In the genomic region with DNA sequence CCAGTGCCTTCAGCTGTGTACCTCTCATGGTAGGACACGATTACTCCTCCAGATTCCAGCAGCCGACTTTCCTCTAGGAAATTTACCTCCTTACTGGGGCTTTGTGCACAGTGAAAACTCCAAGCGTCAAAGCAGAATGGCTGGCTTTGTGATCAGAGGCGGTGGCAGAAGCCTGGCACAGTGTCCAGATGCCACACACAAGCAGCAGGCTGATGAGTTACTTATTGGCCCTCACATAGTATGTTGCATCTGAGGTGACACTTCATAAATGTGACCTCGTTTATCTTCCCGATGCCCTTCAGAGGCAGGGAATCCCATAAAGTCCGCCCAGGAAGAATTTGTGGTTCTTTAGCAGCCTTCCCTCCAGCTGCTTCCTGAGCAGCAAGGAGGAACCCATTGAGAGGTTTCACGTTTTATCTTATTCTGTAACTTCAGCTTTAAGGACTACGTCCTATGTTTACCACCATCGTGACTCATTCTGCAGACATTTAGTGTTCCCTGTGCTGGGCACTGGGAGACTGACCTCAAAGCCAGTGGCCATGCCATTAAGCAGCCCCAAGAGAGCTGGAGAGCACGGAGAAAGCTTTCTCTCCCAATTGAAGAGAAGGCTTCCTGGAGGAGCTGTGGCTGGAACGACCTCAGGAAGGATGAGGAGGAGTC, we compare ENCODE assay signal across 1 cellular context.
A peak's percentile ranks its signal among the peaks of the same experiment; 100 is the strongest.
TF ChIP-seq lines count a peak whose summit lies in the region.

No MANE protein-coding gene starts in this region.

TF ChIP-seq in IMR-90, 13 proteins besides CTCF, POLR2A, EP300 and RAD21:
- TF ChIP-seq, protein P1, sequence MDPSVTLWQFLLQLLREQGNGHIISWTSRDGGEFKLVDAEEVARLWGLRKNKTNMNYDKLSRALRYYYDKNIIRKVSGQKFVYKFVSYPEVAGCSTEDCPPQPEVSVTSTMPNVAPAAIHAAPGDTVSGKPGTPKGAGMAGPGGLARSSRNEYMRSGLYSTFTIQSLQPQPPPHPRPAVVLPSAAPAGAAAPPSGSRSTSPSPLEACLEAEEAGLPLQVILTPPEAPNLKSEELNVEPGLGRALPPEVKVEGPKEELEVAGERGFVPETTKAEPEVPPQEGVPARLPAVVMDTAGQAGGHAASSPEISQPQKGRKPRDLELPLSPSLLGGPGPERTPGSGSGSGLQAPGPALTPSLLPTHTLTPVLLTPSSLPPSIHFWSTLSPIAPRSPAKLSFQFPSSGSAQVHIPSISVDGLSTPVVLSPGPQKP (IDR thresholded peaks at IDR 0.05; ENCODE audit: borderline replicate concordance, low read depth, low read length): no peak
- TF ChIP-seq FOS (IDR thresholded peaks at IDR 0.05; ENCODE audit: low read depth, low read length) (peak; percentile 55; the same call in 1 of the 2 replicates), MAZ (IDR thresholded peaks at IDR 0.05; ENCODE audit: borderline replicate concordance, low read depth, low read length) (no peak)
